18 cellular contexts compared by ENCODE assay signal in genomic region chrX:118360429-118361125, GRCh38. TPM values are rescaled to one million over a fixed set of nuclear protein-coding genes. Genes with fewer than 3 reads are reported as not detected.
A peak's percentile ranks its signal among the peaks of the same experiment; 100 is the strongest.
DNase-seq lines count a peak whose midpoint lies in the region; FAIRE-seq and TF ChIP-seq lines count a peak whose summit lies in the region.
"Had no signal": no experiment of that assay in that cellular context is flagged by ENCODE, and none has a peak within 500 bp of the region (broad histone marks: within the 10 kb centered on the region; RNA-seq: fewer than 3 reads in every experiment).

No MANE protein-coding gene starts in this region.

- no peaks in the 10 kb centered on the region for H3K36me3 Mint-ChIP-seq in osteocyte (ENCODE audit: unreplicated experiment)
- H3K36me3 Mint-ChIP-seq: CD4-positive, CD25-positive, alpha-beta regulatory T cell had no signal

- H3K27ac ChIP-seq in epithelial cell of prostate: peak overlapping the region; percentile 27
- H3K27ac ChIP-seq: tibial nerve, WERI-Rb-1 had no signal

- H3K27me3 Mint-ChIP-seq in osteocyte (ENCODE audit: unreplicated experiment): no peaks in the 10 kb centered on the region
- H3K27me3 Mint-ChIP-seq: CD4-positive, CD25-positive, alpha-beta regulatory T cell; naive thymus-derived CD4-positive, alpha-beta T cell had no signal

- peak; percentile 28 for DNase-seq in HCEC 1CT
- DNase-seq in RCC 7860 (ENCODE audit: low spot score): peak; percentile 17
- no peak for DNase-seq in epithelial cell of prostate (ENCODE audit: low read depth, low spot score)
- DNase-seq in osteocyte (ENCODE audit: extremely low spot score, unreplicated experiment): no peak
- no peak for DNase-seq in SK-N-DZ (ENCODE audit: low spot score)
- no peak for DNase-seq in nucleus accumbens (lab: John Stamatoyannopoulos, UW)
- no peak for DNase-seq in activated CD8-positive, alpha-beta memory T cell treated with anti-CD3 and anti-CD28 coated beads, Interleukin-2, amount 50 U/mL, for 48 hours
- DNase-seq: activated naive CD4-positive, alpha-beta T cell; CD4-positive, CD25-positive, alpha-beta regulatory T cell; EL; naive thymus-derived CD4-positive, alpha-beta T cell; NCI-H1105; NCI-H345; right cardiac atrium; stimulated activated CD4-positive, alpha-beta T cell treated with anti-CD3 and anti-CD28 coated beads, Interleukin-4, amount 100 ng/mL, for 1 hour; WERI-Rb-1 had no signal

- H3K4me1 Mint-ChIP-seq in osteocyte (ENCODE audit: unreplicated experiment): peaks cover 35% of the 10 kb centered on the region

- no peak for TF ChIP-seq CTCF in osteocyte (IDR thresholded peaks at IDR 0.05)

- no peaks in the 10 kb centered on the region for H3K9me3 Mint-ChIP-seq in osteocyte (ENCODE audit: unreplicated experiment)
- H3K9me3 Mint-ChIP-seq: CD4-positive, CD25-positive, alpha-beta regulatory T cell; naive thymus-derived CD4-positive, alpha-beta T cell had no signal

- FAIRE-seq in RCC 7860 (lab: Jason Lieb, UNC): peak; percentile 43
- FAIRE-seq: HTR-8/SVneo had no signal

- H3K27ac Mint-ChIP-seq in osteocyte (ENCODE audit: unreplicated experiment): peak overlapping the region; percentile 18
- H3K27ac Mint-ChIP-seq: CD4-positive, CD25-positive, alpha-beta regulatory T cell had no signal

- no peak overlapping the region for H3K4me3 Mint-ChIP-seq in osteocyte (ENCODE audit: unreplicated experiment)
- H3K4me3 Mint-ChIP-seq: CD4-positive, CD25-positive, alpha-beta regulatory T cell had no signal

RNA-seq across cellular contexts. Expression of gene WDR44, which starts 14.7 kb away (rescaled TPM):
- 29.4 and 31.1 TPM in 2 replicates for total RNA-seq in osteocyte
- 9.0 and 12.7 TPM in 2 replicates for polyA plus RNA-seq in SK-N-DZ (2014; cell fraction: cytosol; rRNA removed)
- 8.4 and 8.9 TPM in 2 replicates for polyA plus RNA-seq in SK-N-DZ (2014; cell fraction: nucleus; rRNA removed)

Comparison
In these comparisons a context has a peak if more than half of its experiments do, and no peak if none do; other contexts are left out.
1. DNase-seq: peak in HCEC 1CT (single experiment) and RCC 7860 (single experiment); none in epithelial cell of prostate (single experiment), osteocyte (single experiment), SK-N-DZ (single experiment), nucleus accumbens (0 of 56) and activated CD8-positive, alpha-beta memory T cell treated with anti-CD3 and anti-CD28 coated beads, Interleukin-2, amount 50 U/mL, for 48 hours (single experiment).